Comparison of ENCODE assay signal across 17 cellular contexts in the genomic region with DNA sequence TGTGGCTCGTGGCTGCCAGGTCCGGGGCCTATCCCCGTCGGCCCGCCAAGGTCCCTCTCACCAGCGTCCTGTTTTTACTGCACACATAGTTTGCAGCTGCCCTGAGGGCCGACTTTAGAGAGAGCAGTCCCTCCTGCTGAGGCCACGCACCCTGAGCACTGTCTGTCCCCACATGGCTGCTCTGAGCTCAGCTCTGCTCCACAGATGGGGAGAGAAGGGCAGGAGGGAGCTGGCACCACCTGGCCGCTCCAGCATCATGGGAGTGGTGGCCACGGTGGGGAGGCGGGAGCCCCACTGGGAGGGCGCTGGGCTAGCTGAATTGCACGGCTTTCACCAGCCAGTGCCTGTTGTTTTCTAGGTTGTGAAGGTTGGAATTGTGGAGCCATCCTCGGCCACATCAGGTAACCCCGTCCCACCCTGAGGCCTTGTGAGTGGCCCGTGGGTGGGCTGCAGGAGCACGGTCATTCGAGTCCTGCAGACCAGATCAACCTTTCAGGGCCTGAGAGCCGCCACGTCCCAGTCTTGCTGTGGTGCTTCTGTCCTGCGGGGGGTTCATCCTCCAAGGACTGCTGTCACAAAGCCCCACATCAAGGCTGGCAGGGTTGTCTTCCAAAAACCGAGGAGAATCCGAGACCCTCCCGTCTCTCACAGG. TPM values are rescaled to one million over a fixed set of nuclear protein-coding genes. Genes with fewer than 3 reads are reported as not detected.
DNase-seq lines count a peak whose midpoint lies in the region; ATAC-seq and TF ChIP-seq lines count a peak whose summit lies in the region.
"Had no signal": no experiment of that assay in that cellular context is flagged by ENCODE, and none has a peak within 500 bp of the region (broad histone marks: within the 10 kb centered on the region; RNA-seq: fewer than 3 reads in every experiment).

No MANE protein-coding gene starts in this region.

- no peak for TF ChIP-seq CTCF in HL-60 (IDR thresholded peaks at IDR 0.05; ENCODE audit: insufficient read depth, low read length)

- ATAC-seq in Right ventricle myocardium superior (ENCODE audit: poor library complexity) = no peak
- no peak for ATAC-seq in left ventricle myocardium superior
- ATAC-seq in GM19324 (IDR thresholded peaks at IDR 0.05; ENCODE audit: low FRiP score, unreplicated experiment) = no peak
- no peak for ATAC-seq in HG02852 (IDR thresholded peaks at IDR 0.05; ENCODE audit: unreplicated experiment)

- H3K27me3 ChIP-seq in HL-60 (ENCODE audit: insufficient read depth, poor library complexity, severe bottlenecking) = no peaks in the 10 kb centered on the region
- H3K27me3 ChIP-seq in skeletal muscle tissue (ENCODE audit: control insufficient read depth in 3 of 3, insufficient read depth in 3 of 3, low read length in 3 of 3) = no peaks in the 10 kb centered on the region

- intact Hi-C loops in Right ventricle myocardium superior (cut with DNase I) = no loop called here
- intact Hi-C loops in left ventricle myocardium superior (cut with micrococcal nuclease) = no loop called here

- peak overlapping the region in 1 of 3 donors; percentile 54 for H3K9ac ChIP-seq in skeletal muscle tissue (ENCODE audit: low read depth in 1 of 3, low read length in 3 of 3)
- H3K9ac ChIP-seq: SK-N-SH had no signal

- H3K9me3 ChIP-seq in skeletal muscle tissue (ENCODE audit: control insufficient read depth in 3 of 3, low read length in 3 of 3) = no peaks in the 10 kb centered on the region
- H3K9me3 ChIP-seq: SK-N-SH had no signal

- peak; percentile 17 for DNase-seq in Right ventricle myocardium superior
- no peak for DNase-seq in left ventricle myocardium superior
- DNase-seq in HL-60 (ENCODE audit: low read depth in 1 of 2, low spot score in 1 of 2) = no peak
- no peak for DNase-seq in GDM1 (lab: John Stamatoyannopoulos, UW)
- DNase-seq: CD4-positive, alpha-beta memory T cell; HCEC 1CT; NCI-H1048; NCI-H1694 treated with DMSO at 0.1 percent for 48 hours; NCI-H446; NCI-H748 treated with DMSO at 0.1 percent for 48 hours; PC-9; SK-N-SH had no signal

- peaks cover 16 to 36% (median 23%) of the 10 kb centered on the region in 3 donors for H3K4me1 ChIP-seq in skeletal muscle tissue (ENCODE audit: control insufficient read depth in 3 of 3, insufficient read depth in 3 of 3, low read length in 3 of 3)

- H3K36me3 ChIP-seq in skeletal muscle tissue (ENCODE audit: control insufficient read depth in 3 of 3, insufficient read depth in 3 of 3, low read length in 3 of 3) = peaks cover 14 to 34% (median 21%) of the 10 kb centered on the region in 3 donors

- H3K27ac ChIP-seq in HL-60 (replicated peaks) = peak overlapping the region; percentile 70
- H3K27ac ChIP-seq in cingulate gyrus (ENCODE audit: low read depth, low read length) = peak overlapping the region; percentile 19
- H3K27ac ChIP-seq in skeletal muscle tissue (ENCODE audit: low read depth, low read length) = peak overlapping the region; percentile 56
- H3K27ac ChIP-seq: PC-9 had no signal

- H3K4me3 ChIP-seq in HL-60 (replicated peaks; ENCODE audit: insufficient read depth, low read length) (no peak overlapping the region), skeletal muscle tissue (ENCODE audit: low read length in 3 of 3) (no peak overlapping the region)
- H3K4me3 ChIP-seq: PC-9 had no signal

RNA-seq across cellular contexts. Expression of gene TEX22, which starts 7.4 kb away (rescaled TPM):
- total RNA-seq in Right ventricle myocardium superior (1.9 TPM), left ventricle myocardium superior (1.6 TPM), skeletal muscle tissue (under 0.01 TPM)
- total RNA-seq: HT1080 had no signal

RNA-seq across cellular contexts. Expression of gene MTA1, which starts 28.7 kb away (rescaled TPM):
- total RNA-seq in Right ventricle myocardium superior = 191 TPM
- total RNA-seq in left ventricle myocardium superior = 201 TPM
- 19.3 TPM for total RNA-seq in skeletal muscle tissue

Comparison
In these comparisons a context has a peak if more than half of its experiments do, and no peak if none do; other contexts are left out.
1. H3K27ac ChIP-seq: peak in every context shown above with its lines; median percentile 70 in HL-60; 56 in skeletal muscle tissue; 19 in cingulate gyrus.